ENCODE assay signal across 19 cellular contexts in the genomic region with DNA sequence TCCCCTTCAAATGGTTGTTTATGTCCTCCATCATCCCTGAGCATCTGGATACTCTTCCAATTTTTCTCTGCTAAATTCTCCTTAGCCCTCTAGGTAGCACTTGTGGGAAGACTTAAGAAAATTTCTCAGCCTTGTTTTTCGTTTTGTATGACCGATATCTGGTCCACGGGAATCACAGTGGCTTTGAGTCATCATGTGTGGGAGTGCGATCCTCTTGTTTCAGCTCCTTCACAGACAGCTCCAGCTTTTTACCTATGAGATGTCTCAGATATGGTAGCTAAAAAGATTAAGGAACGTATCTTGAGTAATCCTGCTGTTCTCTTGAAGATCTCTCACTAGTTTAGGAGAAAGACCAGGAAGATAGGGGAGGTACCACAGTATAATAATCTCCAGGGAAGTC.
DNase-seq lines count a peak whose midpoint lies in the region; FAIRE-seq and TF ChIP-seq lines count a peak whose summit lies in the region.
"Had no signal": no experiment of that assay in that cellular context is flagged by ENCODE, and none has a peak within 500 bp of the region (broad histone marks: within the 10 kb centered on the region; RNA-seq: fewer than 3 reads in every experiment).

No MANE protein-coding gene starts in this region.

- POLR2A ChIA-PET in H1 (lab: Charles Lee; ENCODE audit: partially characterized antibody): no interaction called here
- POLR2A ChIA-PET in CD8-positive, alpha-beta memory T cell (lab: Charles Lee): no interaction called here

- H4K91ac ChIP-seq in H9 (ENCODE audit: insufficient read length, low read depth, low read length) (no peak overlapping the region), H1 (replicated peaks; ENCODE audit: insufficient read length, low read length) (no peak overlapping the region)

- H3K4ac ChIP-seq in H9 (ENCODE audit: low read depth, low read length) (no peak overlapping the region), H1 (replicated peaks; ENCODE audit: insufficient read length, low read depth, low read length) (no peak overlapping the region)

- no peak overlapping the region for H3K18ac ChIP-seq in H9 (ENCODE audit: insufficient read length, low read depth, low read length)
- no peak overlapping the region for H3K18ac ChIP-seq in H1 (ENCODE audit: extremely low read depth, low read length)

- TF ChIP-seq RAD21 in H1 (IDR thresholded peaks at IDR 0.05 in 1 of 2, conservative IDR thresholded peaks at IDR 0.05 in 1 of 2; ENCODE audit: low read depth in 2 of 2, low read length in 2 of 2): no peak

- no peak overlapping the region for H4K5ac ChIP-seq in H9 (ENCODE audit: insufficient read length, low read depth, low read length)
- no peak overlapping the region for H4K5ac ChIP-seq in H1 (ENCODE audit: insufficient read length, low read depth, low read length)

- no peak for TF ChIP-seq POLR2A in H1 (IDR thresholded peaks at IDR 0.05; ENCODE audit: control extremely low read depth in 1 of 2, low read depth in 2 of 2, low read length in 2 of 2)

- H3K23ac ChIP-seq in H9 (ENCODE audit: insufficient read length, low read depth, low read length): no peak overlapping the region
- no peak overlapping the region for H3K23ac ChIP-seq in H1 (ENCODE audit: insufficient read length)

- H3K14ac ChIP-seq in H9 (ENCODE audit: insufficient read depth, low read length): no peak overlapping the region
- H3K14ac ChIP-seq in H1 (ENCODE audit: insufficient read length): no peak overlapping the region

- no peaks in the 10 kb centered on the region for H3K79me1 ChIP-seq in H9 (ENCODE audit: insufficient read depth, low read depth, low read length, poor library complexity, severe bottlenecking)
- no peaks in the 10 kb centered on the region for H3K79me1 ChIP-seq in H1 (ENCODE audit: low read depth, low read length)

- H4K20me1 ChIP-seq in H9 (ENCODE audit: control insufficient read depth, insufficient read depth, insufficient read length): no peaks in the 10 kb centered on the region
- H4K20me1 ChIP-seq in H1 (replicated peaks in 1 of 2; ENCODE audit: control insufficient read depth in 1 of 2, insufficient read depth in 2 of 2, low read length in 2 of 2): no peaks in the 10 kb centered on the region
- H4K20me1 ChIP-seq in MM.1S (ENCODE audit: insufficient read depth, low read length): no peaks in the 10 kb centered on the region

- H2AK5ac ChIP-seq in H9 (ENCODE audit: insufficient read length, low read length): no peak overlapping the region
- no peak overlapping the region for H2AK5ac ChIP-seq in H1 (ENCODE audit: low read depth, low read length)

- H3K27me3 ChIP-seq in H9 (ENCODE audit: insufficient read depth, low read length): no peaks in the 10 kb centered on the region
- no peaks in the 10 kb centered on the region for H3K27me3 ChIP-seq in H1 (replicated peaks in 1 of 4; ENCODE audit: control insufficient read depth in 3 of 4, extremely low read depth in 1 of 4, insufficient read depth in 3 of 4, low read length in 3 of 4)
- no peaks in the 10 kb centered on the region for H3K27me3 ChIP-seq in CD8-positive, alpha-beta memory T cell (ENCODE audit: insufficient read depth, low read length, poor library complexity, severe bottlenecking)
- H3K27me3 ChIP-seq in effector memory CD4-positive, alpha-beta T cell (replicated peaks; ENCODE audit: control insufficient read depth, insufficient read depth, low read length, poor library complexity, severe bottlenecking): no peaks in the 10 kb centered on the region
- H3K27me3 ChIP-seq in MM.1S (replicated peaks; ENCODE audit: insufficient read depth, low read length): no peaks in the 10 kb centered on the region

- H2BK20ac ChIP-seq in H9 (ENCODE audit: low read depth, low read length, poor library complexity, severe bottlenecking) (no peak overlapping the region), H1 (ENCODE audit: low read length) (no peak overlapping the region)

- H3K23me2 ChIP-seq in H9 (ENCODE audit: insufficient read length, low read depth, low read length, poor library complexity, severe bottlenecking): no peaks in the 10 kb centered on the region
- H3K23me2 ChIP-seq in H1 (ENCODE audit: low read depth, low read length): no peaks in the 10 kb centered on the region

- H4K8ac ChIP-seq in H9 (replicated peaks; ENCODE audit: insufficient read length, low read depth, low read length) (no peak overlapping the region), H1 (ENCODE audit: extremely low read depth, insufficient read depth, low read length) (no peak overlapping the region)

- no peaks in the 10 kb centered on the region for H3K9me2 ChIP-seq in MM.1S (replicated peaks; ENCODE audit: insufficient read depth, low read length)

- H3K4me2 ChIP-seq in H9 (ENCODE audit: insufficient read depth, insufficient read length, low read length) (no peak overlapping the region), H1 (ENCODE audit: insufficient read depth in 1 of 2, low read depth in 2 of 2, low read length in 2 of 2) (no peak overlapping the region), MM.1S (ENCODE audit: low read depth, low read length) (no peak overlapping the region)
- H3K4me2 ChIP-seq: A549 had no signal

- CTCF ChIA-PET in H1 (lab: Charles Lee; ENCODE audit: partially characterized antibody): no interaction called here
- CTCF ChIA-PET in CD8-positive, alpha-beta memory T cell (lab: Charles Lee): no interaction called here

- H3F3A ChIP-seq in MM.1S (ENCODE audit: insufficient read depth, low read length): no peaks in the 10 kb centered on the region

- no peak overlapping the region for H3K4me3 Mint-ChIP-seq in H9
- H3K4me3 Mint-ChIP-seq in progenitor cell of endocrine pancreas (ENCODE audit: low read depth): no peak overlapping the region
- H3K4me3 Mint-ChIP-seq in CD8-positive, alpha-beta memory T cell: no peak overlapping the region
- H3K4me3 Mint-ChIP-seq: CD4-positive, alpha-beta T cell had no signal

- H3K9me3 Mint-ChIP-seq in H9: no peaks in the 10 kb centered on the region; a peak in 1 of 5 replicates
- H3K9me3 Mint-ChIP-seq in progenitor cell of endocrine pancreas (ENCODE audit: low read depth): no peaks in the 10 kb centered on the region
- H3K9me3 Mint-ChIP-seq in CD8-positive, alpha-beta memory T cell: no peaks in the 10 kb centered on the region
- H3K9me3 Mint-ChIP-seq: CD4-positive, alpha-beta T cell had no signal

- no peak for TF ChIP-seq EP300 in H1 (IDR thresholded peaks at IDR 0.05; ENCODE audit: borderline replicate concordance in 1 of 2, low read depth in 2 of 2, low read length in 2 of 2)

- no peak overlapping the region for H3K56ac ChIP-seq in H9 (ENCODE audit: insufficient read length, low read depth, low read length)
- no peak overlapping the region for H3K56ac ChIP-seq in H1 (replicated peaks; ENCODE audit: insufficient read length, low read depth, low read length)

- H3K27me3 Mint-ChIP-seq in H9 (ENCODE audit: low read depth): no peaks in the 10 kb centered on the region
- H3K27me3 Mint-ChIP-seq in progenitor cell of endocrine pancreas: no peaks in the 10 kb centered on the region
- H3K27me3 Mint-ChIP-seq in CD8-positive, alpha-beta memory T cell: peaks cover 0 to 1% of the 10 kb centered on the region in 2 donors

- no peak overlapping the region for H3T11ph ChIP-seq in H9 (ENCODE audit: low read length)

- H3K36me3 ChIP-seq in H1 (ENCODE audit: control insufficient read depth in 2 of 4, insufficient read depth in 4 of 4, low read length in 3 of 4) (no peaks in the 10 kb centered on the region), MM.1S (replicated peaks; ENCODE audit: insufficient read depth, low read length) (no peaks in the 10 kb centered on the region)
- H3K36me3 ChIP-seq in CD8-positive, alpha-beta memory T cell (ENCODE audit: insufficient read depth, low read length): no peaks in the 10 kb centered on the region
- no peaks in the 10 kb centered on the region for H3K36me3 ChIP-seq in effector memory CD4-positive, alpha-beta T cell (ENCODE audit: control insufficient read depth, insufficient read depth, low read length)

- H3K4me1 ChIP-seq in H9 (ENCODE audit: insufficient read depth, low read length): no peaks in the 10 kb centered on the region
- no peaks in the 10 kb centered on the region for H3K4me1 ChIP-seq in H1 (replicated peaks in 1 of 4; ENCODE audit: control insufficient read depth in 3 of 4, insufficient read depth in 4 of 4, low read length in 3 of 4)
- no peaks in the 10 kb centered on the region for H3K4me1 ChIP-seq in CD8-positive, alpha-beta memory T cell (ENCODE audit: insufficient read depth, low read length)
- no peaks in the 10 kb centered on the region for H3K4me1 ChIP-seq in effector memory CD4-positive, alpha-beta T cell (ENCODE audit: control insufficient read depth, insufficient read depth, low read length, poor library complexity, severe bottlenecking)
- no peaks in the 10 kb centered on the region for H3K4me1 ChIP-seq in MM.1S (ENCODE audit: low read length)
- H3K4me1 ChIP-seq: A549 had no signal

- H2BK12ac ChIP-seq in H9 (ENCODE audit: insufficient read length, low read depth, low read length): peak overlapping the region; percentile 62
- H2BK12ac ChIP-seq in H1 (ENCODE audit: low read depth, low read length): no peak overlapping the region

- no peak for FAIRE-seq in H1 (lab: Jason Lieb, UNC)
- FAIRE-seq: A549, GM19239, H54, HepG2 had no signal

- no peaks in the 10 kb centered on the region for H3K79me2 ChIP-seq in H9 (ENCODE audit: insufficient read depth, low read length)
- no peaks in the 10 kb centered on the region for H3K79me2 ChIP-seq in H1 (ENCODE audit: control insufficient read depth in 1 of 2, insufficient read depth in 2 of 2, low read length in 2 of 2)
- no peaks in the 10 kb centered on the region for H3K79me2 ChIP-seq in MM.1S (ENCODE audit: low read length)

- H3K4me1 Mint-ChIP-seq in H9 (peaks cover 4 to 5% of the 10 kb centered on the region in 2 experiments), progenitor cell of endocrine pancreas (ENCODE audit: low read depth) (peaks cover 26% of the 10 kb centered on the region)
- no peaks in the 10 kb centered on the region for H3K4me1 Mint-ChIP-seq in CD8-positive, alpha-beta memory T cell

- no CpG with 5 or more reads among the region's 5 CpGs for WGBS in H9 (ENCODE audit: extremely low coverage, insufficient read length, low lambda C conversion rate)
- 93% methylated on average over 5 of the region's 5 CpGs; no CpG with 5 or more reads in 1 of the 2 experiments for WGBS in H1 (ENCODE audit: extremely low coverage in 1 of 2, insufficient coverage in 1 of 2, insufficient read length in 1 of 2, insufficient replicate concordance in 2 of 2, low coverage in 1 of 2, low lambda C conversion rate in 2 of 2, missing lambda C conversion rate in 1 of 2), 2 experiments

- TF ChIP-seq CTCF in H9 (conservative IDR thresholded peaks at IDR 0.05): no peak
- no peak for TF ChIP-seq CTCF in H1 (IDR thresholded peaks at IDR 0.05; ENCODE audit: control extremely low read depth in 1 of 3, insufficient read depth in 1 of 3, low read depth in 1 of 3, low read length in 3 of 3)
- TF ChIP-seq CTCF in progenitor cell of endocrine pancreas (IDR thresholded peaks at IDR 0.05; ENCODE audit: unreplicated experiment): no peak
- no peak for TF ChIP-seq CTCF in MM.1S (IDR thresholded peaks at IDR 0.05; ENCODE audit: low read length)

- H3K27ac ChIP-seq in H9 (ENCODE audit: insufficient read length, low read depth, low read length): no peak overlapping the region
- H3K27ac ChIP-seq in H1 (ENCODE audit: low read depth, low read length): no peak overlapping the region
- H3K27ac ChIP-seq in CD8-positive, alpha-beta memory T cell (ENCODE audit: low read depth, low read length): no peak overlapping the region
- H3K27ac ChIP-seq in effector memory CD4-positive, alpha-beta T cell (ENCODE audit: insufficient read depth, low read length, poor library complexity, severe bottlenecking): no peak overlapping the region
- H3K27ac ChIP-seq in MM.1S (ENCODE audit: low read length): no peak overlapping the region
- H3K27ac ChIP-seq: 22Rv1, A549, C4-2B, GM23248 had no signal

- DNase-seq in H9 (no peak), H1 (ENCODE audit: low read depth in 1 of 2, low spot score in 2 of 2) (no peak), middle frontal gyrus (ENCODE audit: extremely low spot score, low spot score) (peak; percentile 24), progenitor cell of endocrine pancreas (ENCODE audit: low spot score, unreplicated experiment) (no peak), NCI-H510A (lab: John Stamatoyannopoulos, UW) (no peak), MM.1S (no peak)
- DNase-seq in CD8-positive, alpha-beta memory T cell: no peak
- DNase-seq in effector memory CD4-positive, alpha-beta T cell: no peak
- DNase-seq: AML-193; CD4-positive, alpha-beta T cell; DMS79 treated with DMSO at 0.1 percent for 48 hours; GF-D8; GM23248 had no signal

- H2BK5ac ChIP-seq in H9 (ENCODE audit: insufficient read length, low read length) (no peak overlapping the region), H1 (ENCODE audit: low read depth, low read length) (no peak overlapping the region)

- H2BK15ac ChIP-seq in H9 (ENCODE audit: low read depth, low read length): no peak overlapping the region
- no peak overlapping the region for H2BK15ac ChIP-seq in H1 (ENCODE audit: low read length)

- H2BK120ac ChIP-seq in H9 (ENCODE audit: low read depth, low read length, poor library complexity, severe bottlenecking) (no peak overlapping the region), H1 (replicated peaks; ENCODE audit: low read depth, low read length) (no peak overlapping the region)

- H3K27ac Mint-ChIP-seq in H9: no peak overlapping the region; a peak in 2 of 7 replicates
- peak overlapping the region; percentile 4 for H3K27ac Mint-ChIP-seq in progenitor cell of endocrine pancreas
- no peak overlapping the region for H3K27ac Mint-ChIP-seq in CD8-positive, alpha-beta memory T cell
- H3K27ac Mint-ChIP-seq: CD4-positive, alpha-beta T cell had no signal

- H3K36me3 Mint-ChIP-seq in H9 (ENCODE audit: insufficient read depth in 1 of 3, low read depth in 3 of 3): no peaks in the 10 kb centered on the region
- no peaks in the 10 kb centered on the region for H3K36me3 Mint-ChIP-seq in progenitor cell of endocrine pancreas (ENCODE audit: insufficient read depth)
- H3K36me3 Mint-ChIP-seq in CD8-positive, alpha-beta memory T cell: no peaks in the 10 kb centered on the region

- H2AFZ ChIP-seq in H9 (ENCODE audit: low read length) (no peak overlapping the region), H1 (ENCODE audit: low read length) (0 out of 2 replicates have a peak overlapping the region, but pooled peaks have one; percentile 25), MM.1S (ENCODE audit: low read length) (no peak overlapping the region)
- H2AFZ ChIP-seq: GM23248 had no signal

- H3K9ac ChIP-seq in H9 (ENCODE audit: extremely low read depth, insufficient read length, low read length) (no peak overlapping the region), H1 (replicated peaks in 1 of 4; ENCODE audit: extremely low read depth in 1 of 4, low read depth in 3 of 4, low read length in 3 of 4) (no peak overlapping the region), MM.1S (ENCODE audit: low read length) (no peak overlapping the region)
- H3K9ac ChIP-seq: GM23248 had no signal

- H3K4me3 ChIP-seq in H1 (ENCODE audit: extremely low read depth in 1 of 4, insufficient read depth in 2 of 4, low read depth in 3 of 4, low read length in 4 of 4): no peak overlapping the region
- H3K4me3 ChIP-seq in CD8-positive, alpha-beta memory T cell (ENCODE audit: low read length): no peak overlapping the region
- H3K4me3 ChIP-seq in effector memory CD4-positive, alpha-beta T cell (ENCODE audit: insufficient read depth, low read depth, low read length, poor library complexity, severe bottlenecking): no peak overlapping the region
- no peak overlapping the region for H3K4me3 ChIP-seq in MM.1S (ENCODE audit: low read length)
- H3K4me3 ChIP-seq: A549, GM23248 had no signal

- no peaks in the 10 kb centered on the region for H3K9me3 ChIP-seq in H9 (ENCODE audit: control insufficient read depth, low read depth, low read length)
- H3K9me3 ChIP-seq in H1 (ENCODE audit: insufficient read depth in 2 of 2, low read depth in 1 of 2, low read length in 1 of 2): no peaks in the 10 kb centered on the region
- H3K9me3 ChIP-seq in CD8-positive, alpha-beta memory T cell (ENCODE audit: low read length): no peaks in the 10 kb centered on the region
- no peaks in the 10 kb centered on the region for H3K9me3 ChIP-seq in effector memory CD4-positive, alpha-beta T cell (ENCODE audit: control insufficient read depth, low read length)
- no peaks in the 10 kb centered on the region for H3K9me3 ChIP-seq in MM.1S (replicated peaks; ENCODE audit: insufficient read depth, low read length)
- H3K9me3 ChIP-seq: A549 had no signal
